ENCODE assay signal across 8 cellular contexts in genomic region chr2:201779996-201780673, GRCh38. TPM values are rescaled to one million over a fixed set of nuclear protein-coding genes. Genes with fewer than 3 reads are reported as not detected.
DNase-seq lines count a peak whose midpoint lies in the region; ATAC-seq, FAIRE-seq and TF ChIP-seq lines count a peak whose summit lies in the region.

No MANE protein-coding gene starts in this region.

- H4K20me1 ChIP-seq in astrocyte (ENCODE audit: insufficient read depth, low read length) = peaks cover 40% of the 10 kb centered on the region

- TF ChIP-seq CTCF in AG09309 (IDR thresholded peaks at IDR 0.05; ENCODE audit: control insufficient read depth, insufficient read depth, low read depth, low read length, missing control alignments) (no peak), LNCaP clone FGC (IDR thresholded peaks at IDR 0.05; ENCODE audit: control insufficient read depth, extremely low read depth, insufficient read depth) (no peak), astrocyte (IDR thresholded peaks at IDR 0.05; ENCODE audit: insufficient read depth, low read depth, low read length) (no peak)

- H3K27me3 ChIP-seq in astrocyte (ENCODE audit: insufficient read depth, low read length) (no peaks in the 10 kb centered on the region), iPS-20b (ENCODE audit: insufficient read depth, low read length) (no peaks in the 10 kb centered on the region), small intestine (ENCODE audit: control insufficient read depth in 2 of 2, insufficient read depth in 2 of 2, low read length in 2 of 2) (no peaks in the 10 kb centered on the region)

- peak overlapping the region; percentile 97 for H3K4me3 ChIP-seq in AG09309 (ENCODE audit: control insufficient read depth, low read depth, low read length)
- peak overlapping the region; percentile 95 for H3K4me3 ChIP-seq in LNCaP clone FGC (ENCODE audit: low read depth, low read length)
- peak overlapping the region; percentile 93 for H3K4me3 ChIP-seq in astrocyte (ENCODE audit: insufficient read depth, low read depth, low read length)
- H3K4me3 ChIP-seq in iPS-20b (ENCODE audit: low read length) = peak overlapping the region; percentile 85
- H3K4me3 ChIP-seq in small intestine (ENCODE audit: low read depth in 1 of 2, low read length in 2 of 2) = peak overlapping the region; percentile 84 to 88

- peaks cover 33% of the 10 kb centered on the region for H3K4me1 Mint-ChIP-seq in astrocyte (ENCODE audit: low read depth, unreplicated experiment)

- 4 to 5% (median 4%) methylated on average over 20 to 21 of the region's 21 CpGs for WGBS in small intestine, 3 donors

- H2AFZ ChIP-seq in astrocyte (ENCODE audit: low read depth, low read length) = peak overlapping the region; percentile 94

- H3K9me3 ChIP-seq in astrocyte (ENCODE audit: insufficient read depth, low read depth, low read length) = no peaks in the 10 kb centered on the region
- H3K9me3 ChIP-seq in iPS-20b (ENCODE audit: insufficient read depth, low read depth, low read length) = no peaks in the 10 kb centered on the region
- no peaks in the 10 kb centered on the region for H3K9me3 ChIP-seq in small intestine (ENCODE audit: control insufficient read depth, low read depth)

- peak overlapping the region; percentile 94 for H3K9ac ChIP-seq in astrocyte (ENCODE audit: low read length)
- H3K9ac ChIP-seq in iPS-20b (ENCODE audit: low read depth, low read length) = peak overlapping the region; percentile 92; the same call in 1 of the 2 replicates

- H3K4me1 ChIP-seq in astrocyte (ENCODE audit: insufficient read depth, low read length) (peaks cover 31% of the 10 kb centered on the region), iPS-20b (ENCODE audit: insufficient read depth, low read length) (peaks cover 11% of the 10 kb centered on the region; the same call in 1 of the 2 replicates), small intestine (ENCODE audit: control insufficient read depth in 2 of 2, insufficient read depth in 1 of 2, low read depth in 1 of 2, low read length in 1 of 2) (peaks cover 2 to 3% of the 10 kb centered on the region in 2 donors)

- H3K36me3 Mint-ChIP-seq in astrocyte (ENCODE audit: low read depth, unreplicated experiment) = no peaks in the 10 kb centered on the region

- peaks cover 3% of the 10 kb centered on the region for H3K27me3 Mint-ChIP-seq in astrocyte (ENCODE audit: low read depth, unreplicated experiment)

- peak overlapping the region; percentile 94 for H3K27ac Mint-ChIP-seq in astrocyte (ENCODE audit: unreplicated experiment)

- DNase-seq in AG09309 (ENCODE audit: low read depth) = no peak
- DNase-seq in LNCaP clone FGC (ENCODE audit: low read depth) = no peak
- no peak for DNase-seq in astrocyte (ENCODE audit: low read depth)
- DNase-seq in small intestine = peak; percentile 31
- DNase-seq in MV-4-11 (lab: John Stamatoyannopoulos, UW) = no peak

- H3K36me3 ChIP-seq in astrocyte (ENCODE audit: insufficient read depth, low read length) = no peaks in the 10 kb centered on the region
- H3K36me3 ChIP-seq in iPS-20b (ENCODE audit: insufficient read depth, low read depth, low read length) = no peaks in the 10 kb centered on the region
- H3K36me3 ChIP-seq in small intestine (ENCODE audit: control insufficient read depth in 2 of 2, insufficient read depth in 2 of 2, low read length in 2 of 2) = no peaks in the 10 kb centered on the region

- peak overlapping the region; percentile 90 for H3K27ac ChIP-seq in astrocyte (ENCODE audit: low read depth, low read length)
- peak overlapping the region; percentile 76 for H3K27ac ChIP-seq in iPS-20b (ENCODE audit: low read length)
- H3K27ac ChIP-seq in small intestine (ENCODE audit: low read depth in 1 of 2, low read length in 1 of 2) = peak overlapping the region; percentile 80 to 87

- FAIRE-seq in astrocyte (lab: Jason Lieb, UNC) = no peak
- no peak for FAIRE-seq in small intestine (lab: Jason Lieb, UNC)

- ATAC-seq in GM19023 (IDR thresholded peaks at IDR 0.05; ENCODE audit: unreplicated experiment) = peak; percentile 2
- no peak for ATAC-seq in HG03108 (IDR thresholded peaks at IDR 0.05; ENCODE audit: unreplicated experiment)

- H3K9me3 Mint-ChIP-seq in astrocyte (ENCODE audit: unreplicated experiment) = no peaks in the 10 kb centered on the region

- peak overlapping the region; percentile 96 for H3K4me3 Mint-ChIP-seq in astrocyte (ENCODE audit: unreplicated experiment)

- H3K4me2 ChIP-seq in astrocyte (ENCODE audit: low read length) = peak overlapping the region; percentile 93

- H3K79me2 ChIP-seq in astrocyte (ENCODE audit: insufficient read depth, low read length) = peaks cover 56% of the 10 kb centered on the region

RNA-seq across cellular contexts. Expression of gene ALS2, which starts 0.6 kb away (rescaled TPM):
- 48.9 and 54.0 TPM in 2 replicates for total RNA-seq in astrocyte
- 10 to 100 TPM in 1 of 3 donors, 1 to 10 TPM in 2; 8.4 to 13.0 (median 8.6) TPM for polyA plus RNA-seq in small intestine

RNA-seq across cellular contexts. Expression of gene CDK15, which starts 26.2 kb away (rescaled TPM):
- total RNA-seq in astrocyte = 6.6 and 9.3 TPM in 2 replicates
- under 1 TPM in 2 of 3 donors, not detected in 1; 0.52 to 0.54 TPM for polyA plus RNA-seq in small intestine
